14 cellular contexts compared by ENCODE assay signal in the genomic region with DNA sequence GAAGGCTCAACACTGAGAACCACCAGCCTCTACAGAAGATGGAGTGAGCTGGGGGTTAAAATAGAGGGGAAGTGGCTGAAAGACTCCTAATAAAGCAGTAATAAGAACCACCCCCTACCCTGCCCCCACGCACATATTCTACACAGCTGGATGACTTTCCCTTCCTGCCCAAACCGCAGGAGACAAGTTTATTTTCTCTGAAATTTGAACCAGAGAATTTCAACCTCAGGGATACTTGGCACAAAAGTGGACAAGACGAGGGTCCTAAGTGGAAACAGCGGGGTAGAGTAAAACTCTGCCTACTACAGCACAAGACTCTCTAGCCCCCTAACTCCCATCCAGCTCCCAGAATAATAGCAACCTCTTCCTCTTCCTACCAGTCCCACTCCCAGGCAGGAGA. TPM values are rescaled to one million over a fixed set of nuclear protein-coding genes. Genes with fewer than 3 reads are reported as not detected.
DNase-seq lines count a peak whose midpoint lies in the region; ATAC-seq, FAIRE-seq and TF ChIP-seq lines count a peak whose summit lies in the region.
"Had no signal": no experiment of that assay in that cellular context is flagged by ENCODE, and none has a peak within 500 bp of the region (broad histone marks: within the 10 kb centered on the region; RNA-seq: fewer than 3 reads in every experiment).

No MANE protein-coding gene starts in this region.

- no peak overlapping the region for H3K4me2 ChIP-seq in mammary epithelial cell (ENCODE audit: insufficient read depth, low read depth, low read length)
- H3K4me2 ChIP-seq in astrocyte (ENCODE audit: low read length) = peak overlapping the region; percentile 73

- H3K4me1 ChIP-seq in breast epithelium = no peaks in the 10 kb centered on the region
- H3K4me1 ChIP-seq in mammary epithelial cell (ENCODE audit: insufficient read depth, low read length) = no peaks in the 10 kb centered on the region
- H3K4me1 ChIP-seq in astrocyte (ENCODE audit: insufficient read depth, low read length) = no peaks in the 10 kb centered on the region

- no peak overlapping the region for H3K27ac Mint-ChIP-seq in astrocyte (ENCODE audit: unreplicated experiment)

- H3K27me3 Mint-ChIP-seq in astrocyte (ENCODE audit: low read depth, unreplicated experiment) = no peaks in the 10 kb centered on the region

- no peaks in the 10 kb centered on the region for H3K79me2 ChIP-seq in mammary epithelial cell (ENCODE audit: insufficient read depth, low read length)
- H3K79me2 ChIP-seq in astrocyte (ENCODE audit: insufficient read depth, low read length) = no peaks in the 10 kb centered on the region

- in situ Hi-C loops in mammary epithelial cell (cut with MboI; ENCODE audit: low sequenced_read_pairs in 2 of 2) = no loop called here

- peak overlapping the region; percentile 51 for H3K4me3 Mint-ChIP-seq in astrocyte (ENCODE audit: unreplicated experiment)

- ATAC-seq in HG02852 (IDR thresholded peaks at IDR 0.05; ENCODE audit: unreplicated experiment) = no peak
- ATAC-seq in GM19455 (IDR thresholded peaks at IDR 0.05; ENCODE audit: unreplicated experiment) = no peak

- intact Hi-C loops in breast epithelium (cut with DNase I; ENCODE audit: low total_unique reads) = no loop called here
- intact Hi-C loops in mammary epithelial cell (cut with micrococcal nuclease) = no loop called here

- peaks cover 3% of the 10 kb centered on the region for H3K36me3 Mint-ChIP-seq in astrocyte (ENCODE audit: low read depth, unreplicated experiment)

- H3K9ac ChIP-seq in mammary epithelial cell (ENCODE audit: insufficient read depth, low read length) (no peak overlapping the region), astrocyte (ENCODE audit: low read length) (no peak overlapping the region)

- H3K27ac ChIP-seq in breast epithelium = peak overlapping the region; percentile 14 to 54
- no peak overlapping the region for H3K27ac ChIP-seq in mammary epithelial cell (ENCODE audit: insufficient read depth, low read depth, low read length)
- no peak overlapping the region for H3K27ac ChIP-seq in astrocyte (ENCODE audit: low read depth, low read length)

- no peak for DNase-seq in breast epithelium (ENCODE audit: low spot score in 2 of 2)
- no peak for DNase-seq in mammary epithelial cell
- DNase-seq in astrocyte (ENCODE audit: low read depth) = peak; percentile 37
- DNase-seq in kidney epithelial cell (ENCODE audit: low read depth) = peak; percentile 16
- DNase-seq in NCI-H748 treated with DMSO at 0.1 percent for 48 hours (lab: John Stamatoyannopoulos, UW) = no peak
- no peak for DNase-seq in stimulated activated CD4-positive, alpha-beta T cell treated with anti-CD3 and anti-CD28 coated beads, Interleukin-2, amount 100 ng/mL, for 48 hours
- DNase-seq: activated CD4-positive, alpha-beta T cell treated with anti-CD3 and anti-CD28 coated beads for 4 hours; activated effector memory CD4-positive, alpha-beta T cell treated with anti-CD3 and anti-CD28 coated beads, Interleukin-2, amount 50 U/mL, for 16 hours; Right ventricle myocardium superior; small intestine; stimulated activated CD8-positive, alpha-beta memory T cell treated with anti-CD3 and anti-CD28 coated beads, Interleukin-4, amount 100 ng/mL, for 48 hours had no signal

- peaks cover 5% of the 10 kb centered on the region for H3K4me1 Mint-ChIP-seq in astrocyte (ENCODE audit: low read depth, unreplicated experiment)

- no peaks in the 10 kb centered on the region for H3K9me3 ChIP-seq in breast epithelium
- no peaks in the 10 kb centered on the region for H3K9me3 ChIP-seq in mammary epithelial cell (replicated peaks; ENCODE audit: insufficient read depth, low read length)
- H3K9me3 ChIP-seq in astrocyte (ENCODE audit: insufficient read depth, low read depth, low read length) = no peaks in the 10 kb centered on the region

- no peaks in the 10 kb centered on the region for H4K20me1 ChIP-seq in mammary epithelial cell (ENCODE audit: insufficient read depth, low read length)
- no peaks in the 10 kb centered on the region for H4K20me1 ChIP-seq in astrocyte (ENCODE audit: insufficient read depth, low read length)

- H3K36me3 ChIP-seq in breast epithelium (no peaks in the 10 kb centered on the region), mammary epithelial cell (ENCODE audit: insufficient read depth, low read length) (no peaks in the 10 kb centered on the region), astrocyte (ENCODE audit: insufficient read depth, low read length) (peaks cover 3% of the 10 kb centered on the region), kidney epithelial cell (ENCODE audit: control insufficient read depth, insufficient read depth, low read length) (no peaks in the 10 kb centered on the region)

- no TSS peak for BruUV-seq in mammary epithelial cell (replicated peaks; lab: Mats Ljungman, UMichigan)

- no peak for TF ChIP-seq POLR2A in breast epithelium (IDR thresholded peaks at IDR 0.05)

- dilution Hi-C loops in mammary epithelial cell (cut with HindIII; ENCODE audit: low sequenced_read_pairs) = no loop called here

- H2AFZ ChIP-seq in mammary epithelial cell (ENCODE audit: low read depth, low read length) (no peak overlapping the region), astrocyte (ENCODE audit: low read depth, low read length) (no peak overlapping the region)

- no peak for FAIRE-seq in astrocyte (lab: Jason Lieb, UNC)
- FAIRE-seq: A204.1, small intestine had no signal

- H3K27me3 ChIP-seq in breast epithelium = no peaks in the 10 kb centered on the region
- H3K27me3 ChIP-seq in mammary epithelial cell (ENCODE audit: insufficient read depth, low read length) = no peaks in the 10 kb centered on the region
- H3K27me3 ChIP-seq in astrocyte (ENCODE audit: insufficient read depth, low read length) = no peaks in the 10 kb centered on the region
- H3K27me3 ChIP-seq in kidney epithelial cell (ENCODE audit: control insufficient read depth, insufficient read depth, low read length) = no peaks in the 10 kb centered on the region

- TF ChIP-seq CTCF in breast epithelium (IDR thresholded peaks at IDR 0.05) (no peak), mammary epithelial cell (conservative IDR thresholded peaks at IDR 0.05 in 1 of 2, IDR thresholded peaks at IDR 0.05 in 1 of 2; ENCODE audit: extremely low read depth in 1 of 2, insufficient read depth in 1 of 2, low read depth in 1 of 2, low read length in 2 of 2) (no peak), astrocyte (IDR thresholded peaks at IDR 0.05; ENCODE audit: insufficient read depth, low read depth, low read length) (no peak), kidney epithelial cell (IDR thresholded peaks at IDR 0.05; ENCODE audit: insufficient read depth, low read length, poor library complexity, severe bottlenecking) (no peak)

- H3K9me3 Mint-ChIP-seq in astrocyte (ENCODE audit: unreplicated experiment) = no peaks in the 10 kb centered on the region

- CTCF ChIA-PET in mammary epithelial cell (lab: Charles Lee; ENCODE audit: low non-redundant PET) = no interaction called here

- WGBS in mammary epithelial cell (ENCODE audit: low coverage, missing lambda C conversion rate) = 88% methylated on average over 4 of the region's 4 CpGs

- H3K4me3 ChIP-seq in breast epithelium (no peak overlapping the region), mammary epithelial cell (replicated peaks in 1 of 3; ENCODE audit: insufficient read depth in 1 of 3, low read depth in 2 of 3, low read length in 3 of 3) (no peak overlapping the region), astrocyte (ENCODE audit: insufficient read depth, low read depth, low read length) (no peak overlapping the region), kidney epithelial cell (ENCODE audit: low read depth, low read length) (no peak overlapping the region)

RNA-seq across cellular contexts. Expression of gene USF3, which starts 28.4 kb away (rescaled TPM):
- 10 to 100 TPM; 19.7 to 38.9 (median 28.5) TPM for total RNA-seq in breast epithelium
- total RNA-seq in mammary epithelial cell = 10 to 100 TPM; 10.8 to 11.0 TPM
- polyA plus RNA-seq in mammary epithelial cell = 9.0 TPM
- polyA minus RNA-seq in mammary epithelial cell = 15.2 TPM
- 10.0 and 11.8 TPM in 2 replicates for total RNA-seq in astrocyte
- 11.3 and 12.9 TPM in 2 replicates for total RNA-seq in kidney epithelial cell

Comparison
In these comparisons a context has a peak if more than half of its experiments do, and no peak if none do; other contexts are left out.
1. H3K27ac ChIP-seq: peak in breast epithelium (2 of 2); none in mammary epithelial cell (single experiment) and astrocyte (single experiment).
2. DNase-seq: peak in astrocyte (single experiment) and kidney epithelial cell (single experiment); none in breast epithelium (0 of 2), mammary epithelial cell (single experiment), NCI-H748 treated with DMSO at 0.1 percent for 48 hours (single experiment) and stimulated activated CD4-positive, alpha-beta T cell treated with anti-CD3 and anti-CD28 coated beads, Interleukin-2, amount 100 ng/mL, for 48 hours (0 of 2).